In the genomic region with DNA sequence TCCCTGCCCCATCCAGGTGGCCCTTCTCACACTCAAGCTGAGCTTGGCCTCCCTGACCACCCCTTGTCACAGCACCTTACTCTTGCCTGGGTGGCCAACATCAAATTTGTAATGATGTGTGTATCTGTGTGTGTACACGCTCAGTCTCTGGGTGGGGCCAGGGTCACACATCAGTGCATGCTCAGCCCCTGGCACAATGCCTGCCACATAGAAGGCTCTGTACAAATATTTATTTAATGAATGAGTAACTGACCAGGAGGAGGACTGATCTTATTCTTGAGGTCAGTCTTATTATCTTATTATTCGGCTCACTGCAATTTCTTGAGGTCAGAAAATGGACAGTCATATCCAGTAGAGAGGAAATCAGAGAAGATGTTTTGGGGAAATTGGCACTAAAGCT, we compare ENCODE assay signal across 17 cellular contexts.
A peak's percentile ranks its signal among the peaks of the same experiment; 100 is the strongest.
DNase-seq lines count a peak whose midpoint lies in the region; TF ChIP-seq lines count a peak whose summit lies in the region.
"Had no signal": no experiment of that assay in that cellular context is flagged by ENCODE, and none has a peak within 500 bp of the region (broad histone marks: within the 10 kb centered on the region; RNA-seq: fewer than 3 reads in every experiment).

No MANE protein-coding gene starts in this region.

- TF ChIP-seq CTCF in astrocyte of the cerebellum (IDR thresholded peaks at IDR 0.05; ENCODE audit: low read depth, low read length, missing control alignments), result no peak

- in situ Hi-C loops in astrocyte of the cerebellum (cut with HindIII; ENCODE audit: low sequenced_read_pairs), result no loop called here

- TF ChIP-seq RAD21 in Ishikawa (IDR thresholded peaks at IDR 0.05; ENCODE audit: low read depth), result no peak

- peak; percentile 88 for DNase-seq in DMS53 (lab: John Stamatoyannopoulos, UW)
- DNase-seq in astrocyte of the cerebellum (ENCODE audit: low read depth), result peak; percentile 2
- peak; percentile 92 for DNase-seq in kidney glomerular epithelial cell (lab: John Stamatoyannopoulos, UW)
- DNase-seq in NCI-H446 (lab: John Stamatoyannopoulos, UW), result no peak
- DNase-seq in activated T-cell treated with anti-CD3 and anti-CD28 coated beads for 4 hours, result no peak
- DNase-seq in stimulated activated CD4-positive, alpha-beta T cell treated with anti-CD3 and anti-CD28 coated beads, Interleukin-2, amount 100 ng/mL, for 48 hours, result no peak
- no peak for DNase-seq in DMS153 treated with DMSO at 0.1 percent for 48 hours (lab: John Stamatoyannopoulos, UW; ENCODE audit: unreplicated experiment)
- DNase-seq: activated CD4-positive, CD25-positive, alpha-beta regulatory T cell; aorta; effector CD4-positive, alpha-beta T cell; heart left ventricle; left lung; NCI-H1436; NCI-H82; right cardiac atrium; stimulated activated naive CD8-positive, alpha-beta T cell treated with anti-CD3 and anti-CD28 coated beads, Interleukin-15, amount 100 ng/mL, for 72 hours had no signal

- TF ChIP-seq EP300 in Ishikawa (IDR thresholded peaks at IDR 0.05; ENCODE audit: borderline replicate concordance), result no peak

- no peak overlapping the region for H3K4me3 ChIP-seq in astrocyte of the cerebellum (ENCODE audit: low read depth, low read length)
- H3K4me3 ChIP-seq: heart left ventricle, left lung had no signal

TF ChIP-seq in Ishikawa, 13 proteins besides CTCF, POLR2A, EP300 and RAD21:
- no peak for TF ChIP-seq FOXM1 (IDR thresholded peaks at IDR 0.05; ENCODE audit: borderline replicate concordance, low read depth)
- TF ChIP-seq, protein P1, sequence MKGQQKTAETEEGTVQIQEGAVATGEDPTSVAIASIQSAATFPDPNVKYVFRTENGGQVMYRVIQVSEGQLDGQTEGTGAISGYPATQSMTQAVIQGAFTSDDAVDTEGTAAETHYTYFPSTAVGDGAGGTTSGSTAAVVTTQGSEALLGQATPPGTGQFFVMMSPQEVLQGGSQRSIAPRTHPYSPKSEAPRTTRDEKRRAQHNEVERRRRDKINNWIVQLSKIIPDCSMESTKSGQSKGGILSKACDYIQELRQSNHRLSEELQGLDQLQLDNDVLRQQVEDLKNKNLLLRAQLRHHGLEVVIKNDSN (IDR thresholded peaks at IDR 0.05), result no peak
- TF ChIP-seq ZBTB7A (IDR thresholded peaks at IDR 0.05; ENCODE audit: low read depth), result no peak
- TF ChIP-seq, protein P2, sequence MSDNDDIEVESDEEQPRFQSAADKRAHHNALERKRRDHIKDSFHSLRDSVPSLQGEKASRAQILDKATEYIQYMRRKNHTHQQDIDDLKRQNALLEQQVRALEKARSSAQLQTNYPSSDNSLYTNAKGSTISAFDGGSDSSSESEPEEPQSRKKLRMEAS (IDR thresholded peaks at IDR 0.05), result no peak
- no peak for TF ChIP-seq CEBPB (IDR thresholded peaks at IDR 0.05)
- peak; percentile 27; the same call in 1 of the 2 replicates for TF ChIP-seq NFIC (IDR thresholded peaks at IDR 0.05)

Comparison
In these comparisons a context has a peak if more than half of its experiments do, and no peak if none do; other contexts are left out.
1. DNase-seq: peak in DMS53 (single experiment), astrocyte of the cerebellum (single experiment) and kidney glomerular epithelial cell (single experiment); none in NCI-H446 (0 of 2), activated T-cell treated with anti-CD3 and anti-CD28 coated beads for 4 hours (single experiment), stimulated activated CD4-positive, alpha-beta T cell treated with anti-CD3 and anti-CD28 coated beads, Interleukin-2, amount 100 ng/mL, for 48 hours (0 of 2) and DMS153 treated with DMSO at 0.1 percent for 48 hours (single experiment).